27 cellular contexts compared by ENCODE assay signal in the genomic region with DNA sequence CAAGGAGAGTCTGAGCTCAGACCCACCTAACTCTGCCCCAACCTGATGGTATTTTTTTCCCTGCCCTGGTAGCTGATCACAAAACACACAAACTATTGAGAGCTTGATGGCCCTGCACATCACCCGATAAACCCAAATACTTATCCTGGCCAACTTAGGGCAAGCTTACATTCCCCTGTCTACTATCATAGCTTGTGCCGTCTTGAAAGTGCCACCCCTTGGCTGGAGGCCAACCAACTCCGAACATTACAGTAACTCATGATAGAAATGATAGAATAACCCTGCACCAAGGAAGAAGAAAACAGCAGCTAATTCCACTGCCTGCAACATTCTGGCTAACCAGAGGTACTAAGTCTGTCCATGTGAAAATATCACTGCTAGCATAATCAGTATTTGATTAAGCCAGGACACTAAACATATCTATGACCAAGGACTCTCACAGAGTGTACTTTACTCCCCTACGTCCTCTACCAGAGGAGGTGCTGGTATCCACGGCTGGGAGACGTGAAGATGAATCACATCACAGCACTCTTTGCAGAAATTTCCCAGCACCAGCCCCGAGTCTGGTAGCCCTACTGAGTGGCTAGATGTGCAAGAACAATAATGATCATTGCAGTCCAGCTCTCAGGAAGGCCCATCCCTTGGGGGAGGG. TPM values are rescaled to one million over a fixed set of nuclear protein-coding genes. Genes with fewer than 3 reads are reported as not detected.
"Had no signal": no experiment of that assay in that cellular context is flagged by ENCODE, and none has a peak within 500 bp of the region (broad histone marks: within the 10 kb centered on the region; RNA-seq: fewer than 3 reads in every experiment).

No MANE protein-coding gene starts in this region.

- DNase-seq: dorsolateral prefrontal cortex; effector CD4-positive, alpha-beta T cell; foreskin fibroblast; gastrocnemius medialis; head of caudate nucleus; kidney; left lung; natural killer cell; occipital lobe; ovary; posterior cingulate gyrus; retina; sigmoid colon; stimulated activated CD4-positive, alpha-beta T cell treated with anti-CD3 and anti-CD28 coated beads, Interleukin-2, amount 100 ng/mL, for 24 hours; stimulated activated CD4-positive, alpha-beta T cell treated with anti-CD3 and anti-CD28 coated beads, Interleukin-4, amount 100 ng/mL, for 24 hours; stimulated activated naive CD4-positive, alpha-beta T cell treated with Interleukin-2 at 50 U/mL for 16 hours; stomach; thyroid gland had no signal

- H3K36me3 ChIP-seq: ovary, thyroid gland had no signal

- H3K27me3 Mint-ChIP-seq: type B pancreatic cell had no signal

- H3K27ac ChIP-seq: dorsolateral prefrontal cortex, epithelial cell of prostate, gastrocnemius medialis, hepatocyte, left lung, ovary, sigmoid colon, stomach, thyroid gland had no signal

- H3K27me3 ChIP-seq: dorsolateral prefrontal cortex, gastrocnemius medialis, hepatocyte, left lung, ovary, sigmoid colon, stomach, thyroid gland had no signal

- ATAC-seq: esophagus mucosa; gastrocnemius medialis; left lung; natural killer cell; stimulated activated effector memory CD8-positive, alpha-beta T cell treated with anti-CD3 and anti-CD28 coated beads, Interleukin-12 subunit alpha, Interleukin-12 subunit beta, amount 100 ng/mL, for 72 hours had no signal

- H3K9me3 ChIP-seq: ovary, thyroid gland had no signal

- H3K36me3 Mint-ChIP-seq: stimulated activated effector memory CD8-positive, alpha-beta T cell treated with anti-CD3 and anti-CD28 coated beads, Interleukin-12 subunit alpha, Interleukin-12 subunit beta, amount 100 ng/mL, for 72 hours; type B pancreatic cell had no signal

- H3K4me1 Mint-ChIP-seq: memory B cell; natural killer cell; stimulated activated effector memory CD8-positive, alpha-beta T cell treated with anti-CD3 and anti-CD28 coated beads, Interleukin-12 subunit alpha, Interleukin-12 subunit beta, amount 100 ng/mL, for 72 hours had no signal

- H3K4me3 ChIP-seq: dorsolateral prefrontal cortex, gastrocnemius medialis, hepatocyte, left lung, lung, ovary, sigmoid colon, stomach, thyroid gland had no signal

- H3K4me3 Mint-ChIP-seq: memory B cell; natural killer cell; stimulated activated effector memory CD8-positive, alpha-beta T cell treated with anti-CD3 and anti-CD28 coated beads, Interleukin-12 subunit alpha, Interleukin-12 subunit beta, amount 100 ng/mL, for 72 hours; type B pancreatic cell had no signal

- H3K27ac Mint-ChIP-seq: memory B cell; natural killer cell; stimulated activated effector memory CD8-positive, alpha-beta T cell treated with anti-CD3 and anti-CD28 coated beads, Interleukin-12 subunit alpha, Interleukin-12 subunit beta, amount 100 ng/mL, for 72 hours; type B pancreatic cell had no signal

- H3K4me1 ChIP-seq: left lung, thyroid gland had no signal

RNA-seq across cellular contexts. Expression of a gene that starts 8.9 kb away (rescaled TPM):
- total RNA-seq: mononuclear cell had no signal
- polyA plus RNA-seq: neural cell had no signal
